In the genomic region with DNA sequence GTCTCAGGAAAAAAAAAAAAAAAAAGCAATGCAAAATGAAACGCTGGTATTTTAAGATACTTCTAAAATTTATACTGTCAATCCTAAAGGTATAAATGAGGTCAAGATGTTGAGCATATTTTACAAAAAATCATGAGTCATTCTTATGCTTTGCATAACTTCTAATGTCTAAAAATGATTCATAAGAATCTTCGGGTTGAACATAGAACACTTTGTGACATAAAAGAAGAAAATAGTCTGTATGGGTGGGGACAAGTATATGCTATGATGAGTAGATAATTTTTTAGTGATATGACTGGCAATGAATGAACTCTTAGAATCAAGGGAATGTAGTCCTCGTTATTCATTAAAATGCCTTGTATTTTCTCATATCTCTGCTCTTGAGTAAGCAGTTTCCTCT, we compare ENCODE assay signal across 12 cellular contexts.
DNase-seq lines count a peak whose midpoint lies in the region; ATAC-seq and TF ChIP-seq lines count a peak whose summit lies in the region.
"Had no signal": no experiment of that assay in that cellular context is flagged by ENCODE, and none has a peak within 500 bp of the region (broad histone marks: within the 10 kb centered on the region; RNA-seq: fewer than 3 reads in every experiment).

No MANE protein-coding gene starts in this region.

- ATAC-seq in GM21619 (IDR thresholded peaks at IDR 0.05; ENCODE audit: unreplicated experiment) (peak; percentile 51), HG03135 (IDR thresholded peaks at IDR 0.05; ENCODE audit: unreplicated experiment) (no peak)
- ATAC-seq: activated CD8-positive, alpha-beta T cell treated with anti-CD3 and anti-CD28 coated beads, Interleukin-2, amount 10 ng/mL, durations not matched to agents 7 days and 5 days; stimulated activated effector memory CD8-positive, alpha-beta T cell treated with anti-CD3 and anti-CD28 coated beads, Interleukin-12 subunit alpha, Interleukin-12 subunit beta, amount 100 ng/mL, for 72 hours; T-helper 17 cell had no signal

- no peak for TF ChIP-seq CTCF in RWPE1 (conservative IDR thresholded peaks at IDR 0.05; ENCODE audit: low read depth)
- no peak for TF ChIP-seq CTCF in fibroblast of mammary gland (conservative IDR thresholded peaks at IDR 0.05; ENCODE audit: control insufficient read depth, insufficient read depth, low read depth, low read length)
- TF ChIP-seq CTCF in esophagus squamous epithelium (IDR thresholded peaks at IDR 0.05): no peak

- H3K9me3 ChIP-seq in esophagus squamous epithelium: peaks cover 0 to 3% (median 0%) of the 10 kb centered on the region in 3 donors
- H3K9me3 ChIP-seq: neutrophil had no signal

- CTCF ChIA-PET in RWPE1 (lab: Yijun Ruan, JAX): no interaction called here

- no peak overlapping the region for H3K4me3 ChIP-seq in fibroblast of mammary gland (ENCODE audit: control insufficient read depth, low read depth, low read length)
- no peak overlapping the region for H3K4me3 ChIP-seq in esophagus squamous epithelium

- peaks cover 12 to 40% (median 14%) of the 10 kb centered on the region in 3 donors for H3K4me1 ChIP-seq in esophagus squamous epithelium

- H3K27me3 ChIP-seq in esophagus squamous epithelium: no peaks in the 10 kb centered on the region
- H3K27me3 ChIP-seq: neutrophil had no signal

- intact Hi-C loops in esophagus squamous epithelium (cut with DNase I): no loop called here

- H3K36me3 ChIP-seq in esophagus squamous epithelium: no peaks in the 10 kb centered on the region
- H3K36me3 ChIP-seq: neutrophil had no signal

- 19 to 28% methylated on average over 3 of the region's 3 CpGs for WGBS in esophagus squamous epithelium, 2 donors

- no peak for TF ChIP-seq POLR2A in esophagus squamous epithelium (IDR thresholded peaks at IDR 0.05)

- DNase-seq in RWPE1 (ENCODE audit: low spot score) (peak; percentile 49), fibroblast of mammary gland (ENCODE audit: low read depth) (peak; percentile 87), putamen (ENCODE audit: low spot score) (peak; percentile 61), NCI-H2107 treated with DMSO at 0.1 percent for 48 hours (lab: John Stamatoyannopoulos, UW; ENCODE audit: unreplicated experiment) (no peak), esophagus squamous epithelium (lab: John Stamatoyannopoulos, UW) (no peak)
- DNase-seq: activated CD8-positive, alpha-beta T cell treated with anti-CD3 and anti-CD28 coated beads, Interleukin-2, amount 10 ng/mL, durations not matched to agents 7 days and 5 days; left cardiac atrium; T-helper 17 cell had no signal

- H3K27ac ChIP-seq in RWPE1 (peak overlapping the region; percentile 91), esophagus squamous epithelium (peak overlapping the region in 2 of 4 donors; percentile 43 to 55)
- H3K27ac ChIP-seq: neutrophil had no signal

- POLR2A ChIA-PET in RWPE1 (lab: Yijun Ruan, JAX; ENCODE audit: low non-redundant PET): no interaction called here

Comparison
In these comparisons a context has a peak if more than half of its experiments do, and no peak if none do; other contexts are left out.
1. DNase-seq: peak in RWPE1 (single experiment), fibroblast of mammary gland (single experiment) and putamen (single experiment); none in NCI-H2107 treated with DMSO at 0.1 percent for 48 hours (single experiment) and esophagus squamous epithelium (single experiment).